In genomic region chr19:21020298-21021227, GRCh38 we compare ENCODE assay signal across 1 cellular context.
A peak's percentile ranks its signal among the peaks of the same experiment; 100 is the strongest.
TF ChIP-seq lines count a peak whose summit lies in the region.

ZNF430 (plus strand) TSS chr19:21020657; CDS start chr19:21020801, 144 bp downstream.

TF ChIP-seq in HepG2, 621 proteins besides CTCF, POLR2A, EP300 and RAD21 (continued from another document and continues in another):
- TF ChIP-seq MEIS2 (CRISPR knock-in tag; IDR thresholded peaks at IDR 0.05) (peak; percentile 39; the same call in 1 of the 2 replicates), CC2D1A (CRISPR knock-in tag; IDR thresholded peaks at IDR 0.05) (no peak), RAD51 (IDR thresholded peaks at IDR 0.05; ENCODE audit: borderline replicate concordance) (no peak), ZNF317 (CRISPR knock-in tag; IDR thresholded peaks at IDR 0.05) (peak; percentile 56; the same call in 1 of the 2 replicates), HNRNPK (IDR thresholded peaks at IDR 0.05; ENCODE audit: low read depth, low read length, poor library complexity, severe bottlenecking) (no peak), ZNF484 (CRISPR knock-in tag; IDR thresholded peaks at IDR 0.05; ENCODE audit: borderline replicate concordance, low read depth) (no peak), POLR2AphosphoS5 (IDR thresholded peaks at IDR 0.05; ENCODE audit: low read depth, low read length) (peak; percentile 86), PCBP1 (IDR thresholded peaks at IDR 0.05; ENCODE audit: borderline replicate concordance, low read depth, low read length) (no peak), GLI4 (CRISPR knock-in tag; IDR thresholded peaks at IDR 0.05; ENCODE audit: borderline replicate concordance) (no peak), ZBTB33 (CRISPR knock-in tag; IDR thresholded peaks at IDR 0.05) (no peak), MLLT10 (CRISPR knock-in tag; IDR thresholded peaks at IDR 0.05) (no peak), ZSCAN30 (CRISPR knock-in tag; IDR thresholded peaks at IDR 0.05) (no peak), ZNF124 (CRISPR knock-in tag; IDR thresholded peaks at IDR 0.05) (no peak), ZNF891 (CRISPR knock-in tag; IDR thresholded peaks at IDR 0.05) (no peak), BORCS8-MEF2B (CRISPR knock-in tag; IDR thresholded peaks at IDR 0.05) (no peak), MBNL3 (CRISPR knock-in tag; conservative IDR thresholded peaks at IDR 0.05) (no peak), ZNF7 (CRISPR knock-in tag; IDR thresholded peaks at IDR 0.05) (no peak), MED1 (CRISPR knock-in tag; IDR thresholded peaks at IDR 0.05) (0 out of 2 replicates have a peak, but pooled peaks have one; percentile 32), ZNF335 (CRISPR knock-in tag; IDR thresholded peaks at IDR 0.05) (no peak), DRAP1 (CRISPR knock-in tag; IDR thresholded peaks at IDR 0.05) (peak; percentile 26; the same call in 1 of the 2 replicates), BCL3 (CRISPR knock-in tag; IDR thresholded peaks at IDR 0.05) (no peak), ATF6 (CRISPR knock-in tag; conservative IDR thresholded peaks at IDR 0.05) (no peak), SRY (CRISPR knock-in tag; IDR thresholded peaks at IDR 0.05) (no peak), YEATS4 (CRISPR knock-in tag; IDR thresholded peaks at IDR 0.05; ENCODE audit: borderline replicate concordance) (peak; percentile 51; the same call in 1 of the 2 replicates), RFX5 (IDR thresholded peaks at IDR 0.05; ENCODE audit: low read depth, low read length) (no peak), ZNF598 (CRISPR knock-in tag; IDR thresholded peaks at IDR 0.05; ENCODE audit: borderline replicate concordance) (no peak), GABPB1 (CRISPR knock-in tag; IDR thresholded peaks at IDR 0.05) (peak; percentile 87), ZNF512 (CRISPR knock-in tag; IDR thresholded peaks at IDR 0.05) (no peak), ZBTB25 (CRISPR knock-in tag; IDR thresholded peaks at IDR 0.05) (no peak), ZNF766 (CRISPR knock-in tag; IDR thresholded peaks at IDR 0.05; ENCODE audit: borderline replicate concordance) (no peak), ELF3 (CRISPR knock-in tag; IDR thresholded peaks at IDR 0.05) (no peak), ZBTB3 (CRISPR knock-in tag; IDR thresholded peaks at IDR 0.05; ENCODE audit: borderline replicate concordance, low read depth) (0 out of 2 replicates have a peak, but pooled peaks have one; percentile 31), SPEN (CRISPR knock-in tag; IDR thresholded peaks at IDR 0.05; ENCODE audit: low read depth) (peak; percentile 52; the same call in 1 of the 2 replicates), ZNF142 (CRISPR knock-in tag; IDR thresholded peaks at IDR 0.05) (no peak), U2AF1 (optimal IDR thresholded peaks at IDR 0.05; ENCODE audit: low read depth, low read length) (no peak), ZNF780A (CRISPR knock-in tag; IDR thresholded peaks at IDR 0.05) (no peak), ZNF18 (CRISPR knock-in tag; IDR thresholded peaks at IDR 0.05; ENCODE audit: insufficient replicate concordance) (no peak), NR2F2 (IDR thresholded peaks at IDR 0.05; ENCODE audit: borderline replicate concordance, low read depth) (peak; percentile 44; the same call in 1 of the 2 replicates), ZNF296 (CRISPR knock-in tag; conservative IDR thresholded peaks at IDR 0.05) (no peak), ZBTB39 (CRISPR knock-in tag; IDR thresholded peaks at IDR 0.05) (no peak), PHF5A (CRISPR knock-in tag; IDR thresholded peaks at IDR 0.05; ENCODE audit: low read depth, unreplicated experiment) (no peak), CEBPG (CRISPR knock-in tag; IDR thresholded peaks at IDR 0.05) (no peak), ZNF343 (CRISPR knock-in tag; IDR thresholded peaks at IDR 0.05) (0 out of 2 replicates have a peak, but pooled peaks have one; percentile 61), ZC3H4 (CRISPR knock-in tag; IDR thresholded peaks at IDR 0.05; ENCODE audit: borderline replicate concordance) (no peak), RCOR2 (CRISPR knock-in tag; IDR thresholded peaks at IDR 0.05) (no peak), SAP130 (CRISPR knock-in tag; IDR thresholded peaks at IDR 0.05; ENCODE audit: low read depth) (peak; percentile 96), ERF (CRISPR knock-in tag; IDR thresholded peaks at IDR 0.05) (0 out of 2 replicates have a peak, but pooled peaks have one; percentile 17), NFKBIZ (CRISPR knock-in tag; IDR thresholded peaks at IDR 0.05) (no peak)
